8 cellular contexts compared by ENCODE assay signal in the genomic region with DNA sequence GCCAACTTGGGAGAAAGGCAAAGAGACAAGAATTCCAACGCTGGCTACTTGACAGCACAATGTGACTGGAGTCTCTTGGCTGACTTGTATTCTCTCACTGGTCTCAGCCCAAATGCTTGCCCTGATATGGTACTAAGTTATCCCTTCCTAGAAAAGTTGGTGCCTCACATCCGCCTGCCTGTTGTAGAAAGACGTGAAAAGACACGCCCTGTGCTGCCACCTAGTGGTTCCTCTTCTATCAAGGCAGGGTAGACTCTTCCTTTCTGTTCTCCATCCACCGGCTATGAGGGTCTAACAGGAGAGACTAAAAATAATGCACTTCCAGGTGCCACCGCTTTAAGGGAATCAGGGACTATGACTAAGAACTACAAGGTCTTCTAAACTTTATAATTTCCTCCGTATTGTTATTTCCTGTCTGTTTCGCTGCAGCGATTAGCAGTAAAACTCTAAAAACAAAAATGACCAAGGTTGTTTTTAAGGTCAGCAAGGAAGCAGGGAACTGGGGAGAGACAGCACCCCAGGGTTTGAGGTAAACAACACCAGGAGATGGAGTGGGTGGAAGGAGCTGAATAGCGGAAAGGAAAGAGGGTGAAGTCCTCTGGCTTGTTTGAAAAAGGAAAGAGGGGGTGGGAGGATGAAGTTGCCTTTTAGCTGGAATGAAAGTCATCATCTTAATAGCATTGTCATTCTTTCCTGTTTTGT.
DNase-seq lines count a peak whose midpoint lies in the region; ATAC-seq and TF ChIP-seq lines count a peak whose summit lies in the region.

No MANE protein-coding gene starts in this region.

- no peaks in the 10 kb centered on the region for H3K79me2 ChIP-seq in trophoblast cell (ENCODE audit: control insufficient read depth, insufficient read depth, low read length, poor library complexity)

- no peak overlapping the region for H4K12ac ChIP-seq in trophoblast cell (ENCODE audit: low read depth, low read length)

- ATAC-seq in GM21737 (IDR thresholded peaks at IDR 0.05; ENCODE audit: unreplicated experiment) = peak; percentile 73
- peak; percentile 100 for ATAC-seq in SK-N-SH treated with all-trans-retinoic acid at 6 μM for 48 hours

- no peak overlapping the region for H4K8ac ChIP-seq in trophoblast cell (ENCODE audit: low read depth, low read length)

- H3K27ac Mint-ChIP-seq in CD4-positive, alpha-beta memory T cell = peak overlapping the region in 2 of 7 donors; percentile 25 to 46
- peak overlapping the region; percentile 36 for H3K27ac Mint-ChIP-seq in activated naive CD4-positive, alpha-beta T cell treated with anti-CD3 and anti-CD28 coated beads, Interleukin-2, amount 50 U/mL, for 24 hours

- H3K4me3 Mint-ChIP-seq in CD4-positive, alpha-beta memory T cell = peak overlapping the region; percentile 3 to 70 (median 19)
- peak overlapping the region; percentile 15 for H3K4me3 Mint-ChIP-seq in activated naive CD4-positive, alpha-beta T cell treated with anti-CD3 and anti-CD28 coated beads, Interleukin-2, amount 50 U/mL, for 24 hours

- no peak overlapping the region for H2BK5ac ChIP-seq in trophoblast cell (ENCODE audit: low read depth, low read length, poor library complexity)

- no CpG with 5 or more reads among the region's 10 CpGs for WGBS in trophoblast cell (ENCODE audit: extremely low coverage, insufficient coverage, insufficient read length)
- 5 to 6% methylated on average over 10 of the region's 10 CpGs for WGBS in thyroid gland, 2 donors

- H3K4me1 Mint-ChIP-seq in CD4-positive, alpha-beta memory T cell = peaks cover 8 to 23% (median 17%) of the 10 kb centered on the region in 4 donors
- peaks cover 30% of the 10 kb centered on the region for H3K4me1 Mint-ChIP-seq in activated naive CD4-positive, alpha-beta T cell treated with anti-CD3 and anti-CD28 coated beads, Interleukin-2, amount 50 U/mL, for 24 hours

- no peak overlapping the region for H3K14ac ChIP-seq in trophoblast cell (ENCODE audit: low read length)

- CTCF ChIA-PET in CD4-positive, alpha-beta memory T cell (lab: Charles Lee; ENCODE audit: partially characterized antibody) = interaction anchor here (0.6 to 24.3 kb wide), 23 partner anchors 8 to 221 kb away, joined by 3 to 500 read pairs (median 4); partner anchors contain the start of gene GDPD1

- intact Hi-C loops in CD4-positive, alpha-beta memory T cell (cut with micrococcal nuclease) = loop anchor here (1.0 kb wide), 5 partner anchors 14 to 221 kb away; partner anchors contain the start of gene GDPD1
- intact Hi-C loops in thyroid gland (cut with DNase I) = loop anchor here (2.0 to 10.0 kb wide), 2 partner anchors 130 to 226 kb away; partner anchors contain the start of gene SMG8

- H3K27me3 Mint-ChIP-seq in CD4-positive, alpha-beta memory T cell = peaks cover 2 to 4% of the 10 kb centered on the region in 2 donors
- H3K27me3 Mint-ChIP-seq in activated naive CD4-positive, alpha-beta T cell treated with anti-CD3 and anti-CD28 coated beads, Interleukin-2, amount 50 U/mL, for 24 hours = no peaks in the 10 kb centered on the region

- H3K36me3 Mint-ChIP-seq in CD4-positive, alpha-beta memory T cell = no peaks in the 10 kb centered on the region
- no peaks in the 10 kb centered on the region for H3K36me3 Mint-ChIP-seq in activated naive CD4-positive, alpha-beta T cell treated with anti-CD3 and anti-CD28 coated beads, Interleukin-2, amount 50 U/mL, for 24 hours

- H3K4me1 ChIP-seq in CD4-positive, alpha-beta memory T cell (ENCODE audit: insufficient read depth, low read length) = peaks cover 20% of the 10 kb centered on the region
- H3K4me1 ChIP-seq in trophoblast cell (ENCODE audit: control insufficient read depth in 1 of 2, insufficient read depth in 2 of 2, low read length in 2 of 2) = peaks cover 2 to 8% of the 10 kb centered on the region in 2 experiments
- H3K4me1 ChIP-seq in thyroid gland = peaks cover 18 to 23% of the 10 kb centered on the region in 2 donors

- H3K27ac ChIP-seq in CD4-positive, alpha-beta memory T cell (ENCODE audit: low read depth, low read length) = no peak overlapping the region
- no peak overlapping the region for H3K27ac ChIP-seq in trophoblast cell (ENCODE audit: low read depth, low read length)
- H3K27ac ChIP-seq in thyroid gland = peak overlapping the region; percentile 34 to 89 (median 86)

- DNase-seq in CD4-positive, alpha-beta memory T cell = peak; percentile 78 to 83 (median 79)
- peak; percentile 81 for DNase-seq in NCI-H1105 treated with DMSO at 0.1 percent for 48 hours (lab: John Stamatoyannopoulos, UW)
- DNase-seq in glomerular visceral epithelial cell (ENCODE audit: extremely low spot score) = peak; percentile 86
- DNase-seq in trophoblast cell = peak; percentile 88 to 97
- DNase-seq in thyroid gland = peak; percentile 91 to 94

- peaks cover 7% of the 10 kb centered on the region for H3K79me1 ChIP-seq in trophoblast cell (ENCODE audit: low read length)

- H2AFZ ChIP-seq in trophoblast cell (ENCODE audit: insufficient read depth, low read length, poor library complexity) = no peak overlapping the region

- POLR2A ChIA-PET in CD4-positive, alpha-beta memory T cell (lab: Charles Lee; ENCODE audit: partially characterized antibody) = interaction anchor here (1.3 to 4.2 kb wide), 6 partner anchors 108 to 130 kb away, joined by 3 to 23 read pairs (median 7); partner anchors contain the start of gene YPEL2

- H2BK120ac ChIP-seq in trophoblast cell (ENCODE audit: insufficient read depth, low read length, poor library complexity) = no peak overlapping the region

- H3K36me3 ChIP-seq in CD4-positive, alpha-beta memory T cell (ENCODE audit: insufficient read depth, low read length) = no peaks in the 10 kb centered on the region
- H3K36me3 ChIP-seq in trophoblast cell (ENCODE audit: control insufficient read depth in 1 of 2, insufficient read depth in 2 of 2, low read length in 2 of 2) (no peaks in the 10 kb centered on the region), thyroid gland (no peaks in the 10 kb centered on the region)

- no peak overlapping the region for H2AK5ac ChIP-seq in trophoblast cell (ENCODE audit: low read length)

- peak; percentile 52 to 95 (median 81) for TF ChIP-seq CTCF in thyroid gland (IDR thresholded peaks at IDR 0.05)

- H3K4me2 ChIP-seq in trophoblast cell (ENCODE audit: low read length) = no peak overlapping the region

- H3K9ac ChIP-seq in trophoblast cell (ENCODE audit: low read length) = no peak overlapping the region

- no peaks in the 10 kb centered on the region for H3K9me3 ChIP-seq in CD4-positive, alpha-beta memory T cell (ENCODE audit: control insufficient read depth in 1 of 2, low read length in 2 of 2)
- H3K9me3 ChIP-seq in trophoblast cell (ENCODE audit: insufficient read depth, low read depth, low read length) = no peaks in the 10 kb centered on the region
- H3K9me3 ChIP-seq in thyroid gland = no peaks in the 10 kb centered on the region

- H3K27me3 ChIP-seq in CD4-positive, alpha-beta memory T cell (ENCODE audit: insufficient read depth, low read length) = no peaks in the 10 kb centered on the region
- H3K27me3 ChIP-seq in trophoblast cell (ENCODE audit: insufficient read depth, low read length) = no peaks in the 10 kb centered on the region
- no peaks in the 10 kb centered on the region for H3K27me3 ChIP-seq in thyroid gland

- no peak overlapping the region for H3K18ac ChIP-seq in trophoblast cell (ENCODE audit: low read length)

- H3K9me3 Mint-ChIP-seq in CD4-positive, alpha-beta memory T cell = no peaks in the 10 kb centered on the region
- no peaks in the 10 kb centered on the region for H3K9me3 Mint-ChIP-seq in activated naive CD4-positive, alpha-beta T cell treated with anti-CD3 and anti-CD28 coated beads, Interleukin-2, amount 50 U/mL, for 24 hours

- H4K91ac ChIP-seq in trophoblast cell (ENCODE audit: low read depth, low read length) = no peak overlapping the region

- no peak for TF ChIP-seq POLR2A in thyroid gland (IDR thresholded peaks at IDR 0.05)

- no peak overlapping the region for H3K4ac ChIP-seq in trophoblast cell (ENCODE audit: low read depth, low read length)

- H3K23ac ChIP-seq in trophoblast cell (ENCODE audit: low read length) = no peak overlapping the region

- H2BK12ac ChIP-seq in trophoblast cell (ENCODE audit: low read length) = no peak overlapping the region

- H3K4me3 ChIP-seq in CD4-positive, alpha-beta memory T cell (ENCODE audit: low read length in 2 of 2) = no peak overlapping the region
- H3K4me3 ChIP-seq in trophoblast cell (ENCODE audit: low read depth, low read length) (no peak overlapping the region), thyroid gland (replicated peaks in 1 of 3) (no peak overlapping the region)

TF ChIP-seq in SK-N-SH treated with all-trans-retinoic acid at 6 μM for 48 hours, 23 proteins besides CTCF, POLR2A, EP300 and RAD21 (continues in another document):
- TF ChIP-seq ZC3H10 (CRISPR knock-in tag; IDR thresholded peaks at IDR 0.05) (no peak), ZNF8 (CRISPR knock-in tag; IDR thresholded peaks at IDR 0.05) (no peak), BACH2 (CRISPR knock-in tag; IDR thresholded peaks at IDR 0.05; ENCODE audit: borderline replicate concordance) (no peak), GLIS3 (CRISPR knock-in tag; IDR thresholded peaks at IDR 0.05) (no peak), ZNF565 (CRISPR knock-in tag; conservative IDR thresholded peaks at IDR 0.05; ENCODE audit: low read depth) (no peak), PPARA (CRISPR knock-in tag; IDR thresholded peaks at IDR 0.05; ENCODE audit: borderline replicate concordance) (no peak), ESRRG (CRISPR knock-in tag; IDR thresholded peaks at IDR 0.05) (no peak), RARB (CRISPR knock-in tag; IDR thresholded peaks at IDR 0.05) (no peak)

Comparison
In these comparisons a context has a peak if more than half of its experiments do, and no peak if none do; other contexts are left out.
1. H3K27ac ChIP-seq: peak in thyroid gland (3 of 3); none in CD4-positive, alpha-beta memory T cell (single experiment) and trophoblast cell (single experiment).
2. Peak in every context shown above with its lines, with median percentiles within 50 percentile points of each other: DNase-seq.